ENCODE assay signal across 26 cellular contexts in genomic region chr7:16598015-16598414, GRCh38.
"Had no signal": no experiment of that assay in that cellular context is flagged by ENCODE, and none has a peak within 500 bp of the region (broad histone marks: within the 10 kb centered on the region; RNA-seq: fewer than 3 reads in every experiment).

No MANE protein-coding gene starts in this region.

- H3K4me3 Mint-ChIP-seq: effector memory CD8-positive, alpha-beta T cell; naive B cell; natural killer cell treated with Interleukin-12 subunit alpha and Interleukin-12 subunit beta and Interleukin-15 and Interleukin-18, amount 100 ng/mL, for 72 hours; stimulated activated memory B cell treated with anti-CD40 and anti-IgM and Interleukin-4, amounts not matched to agents 10 μg/mL and 1 μg/mL and 100 μg/mL, for 72 hours had no signal

- H3K4me1 ChIP-seq: gastrocnemius medialis, lower lobe of right lung, psoas muscle, sigmoid colon, tibial nerve, upper lobe of right lung, vagina had no signal

- H3K36me3 ChIP-seq: ovary had no signal

- FAIRE-seq: keratinocyte had no signal

- H3K9me3 ChIP-seq: gastrocnemius medialis, lower lobe of right lung, mucosa of descending colon, ovary, psoas muscle, sigmoid colon, thoracic aorta, tibial nerve, upper lobe of right lung, vagina had no signal

- H3K27ac ChIP-seq: epithelial cell of prostate, gastrocnemius medialis, lower lobe of right lung, ovary, psoas muscle, sigmoid colon, thoracic aorta, tibial nerve, upper lobe of right lung, vagina had no signal

- H3K27me3 ChIP-seq: gastrocnemius medialis, ovary, sigmoid colon, tibial nerve, upper lobe of right lung, vagina had no signal

- H3K9me3 Mint-ChIP-seq: effector memory CD8-positive, alpha-beta T cell; naive B cell; natural killer cell treated with Interleukin-12 subunit alpha and Interleukin-12 subunit beta and Interleukin-15 and Interleukin-18, amount 100 ng/mL, for 72 hours; stimulated activated memory B cell treated with anti-CD40 and anti-IgM and Interleukin-4, amounts not matched to agents 10 μg/mL and 1 μg/mL and 100 μg/mL, for 72 hours had no signal

- H3K27me3 Mint-ChIP-seq: effector memory CD8-positive, alpha-beta T cell; naive B cell; natural killer cell treated with Interleukin-12 subunit alpha and Interleukin-12 subunit beta and Interleukin-15 and Interleukin-18, amount 100 ng/mL, for 72 hours; stimulated activated memory B cell treated with anti-CD40 and anti-IgM and Interleukin-4, amounts not matched to agents 10 μg/mL and 1 μg/mL and 100 μg/mL, for 72 hours had no signal

- DNase-seq: cortex of kidney; effector memory CD8-positive, alpha-beta T cell; foreskin fibroblast; gastrocnemius medialis; left ventricle myocardium superior; lower lobe of right lung; mucosa of descending colon; naive B cell; occipital lobe; ovary; posterior cingulate gyrus; psoas muscle; right cardiac atrium; sigmoid colon; stimulated activated CD4-positive, alpha-beta T cell treated with anti-CD3 and anti-CD28 coated beads, Interleukin-2, amount 100 ng/mL, for 24 hours; stimulated activated CD4-positive, alpha-beta T cell treated with anti-CD3 and anti-CD28 coated beads, Interleukin-4, amount 100 ng/mL, for 24 hours; stimulated activated naive CD8-positive, alpha-beta T cell treated with anti-CD3 and anti-CD28 coated beads, Interleukin-15, Interleukin-2, amounts not matched to agents 100 U/mL and 50 U/mL, for 24 hours; upper lobe of right lung had no signal

- H3K4me3 ChIP-seq: gastrocnemius medialis, lower lobe of right lung, mucosa of descending colon, ovary, psoas muscle, sigmoid colon, thoracic aorta, tibial nerve, upper lobe of right lung, vagina had no signal

- H3K27ac Mint-ChIP-seq: natural killer cell treated with Interleukin-12 subunit alpha and Interleukin-12 subunit beta and Interleukin-15 and Interleukin-18, amount 100 ng/mL, for 72 hours; stimulated activated memory B cell treated with anti-CD40 and anti-IgM and Interleukin-4, amounts not matched to agents 10 μg/mL and 1 μg/mL and 100 μg/mL, for 72 hours had no signal

- ATAC-seq: effector memory CD8-positive, alpha-beta T cell; esophagus mucosa; gastrocnemius medialis; left ventricle myocardium superior; lower lobe of right lung; mucosa of descending colon; natural killer cell treated with Interleukin-12 subunit alpha and Interleukin-12 subunit beta and Interleukin-15 and Interleukin-18, amount 100 ng/mL, for 72 hours; psoas muscle; right cardiac atrium; stimulated activated memory B cell treated with anti-CD40 and anti-IgM and Interleukin-4, amounts not matched to agents 10 μg/mL and 1 μg/mL and 100 μg/mL, for 72 hours; stimulated activated naive CD8-positive, alpha-beta T cell treated with anti-CD3 and anti-CD28 coated beads, Interleukin-15, Interleukin-2, amounts not matched to agents 100 U/mL and 50 U/mL, for 24 hours; upper lobe of right lung had no signal

- H3K4me1 Mint-ChIP-seq: naive B cell; stimulated activated memory B cell treated with anti-CD40 and anti-IgM and Interleukin-4, amounts not matched to agents 10 μg/mL and 1 μg/mL and 100 μg/mL, for 72 hours had no signal
